1 cellular context compared by ENCODE assay signal in the genomic region with DNA sequence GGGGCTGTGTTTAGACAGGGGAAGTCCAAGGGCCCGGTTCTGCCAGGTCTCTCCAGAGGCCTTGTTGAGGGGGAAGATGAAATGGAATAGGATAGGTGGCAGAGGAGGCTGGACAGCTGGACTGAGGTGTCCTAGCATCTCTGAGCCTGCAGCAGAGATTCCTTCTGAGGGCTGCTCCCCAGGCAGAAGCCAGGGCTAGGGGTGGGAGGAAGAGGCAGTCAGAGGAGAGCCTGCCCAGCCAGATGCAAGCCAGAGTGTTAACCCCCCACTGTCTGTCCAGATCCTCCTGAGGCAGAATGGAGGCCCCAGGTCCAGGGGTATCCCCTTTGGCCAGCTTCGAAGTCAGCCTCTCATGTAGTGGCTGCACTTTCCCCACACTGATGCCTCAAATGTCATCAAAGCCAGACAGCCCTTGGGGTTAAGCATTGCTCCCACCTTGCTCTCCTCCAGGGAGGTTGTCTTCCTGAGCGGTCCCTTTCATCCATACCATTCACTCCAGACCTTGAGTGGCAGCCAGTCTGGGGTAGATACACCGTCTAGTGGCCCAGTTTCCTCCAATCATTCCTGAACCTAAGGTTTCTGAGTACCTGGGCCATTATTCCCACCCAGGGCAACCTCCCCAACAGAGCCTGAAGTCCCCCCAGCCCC.
TF ChIP-seq lines count a peak whose summit lies in the region.

No MANE protein-coding gene starts in this region.

TF ChIP-seq in HepG2, 621 proteins besides CTCF, POLR2A, EP300 and RAD21:
- peak; percentile 81 for TF ChIP-seq ZNF768 (CRISPR knock-in tag; IDR thresholded peaks at IDR 0.05)
- TF ChIP-seq PRPF4 (IDR thresholded peaks at IDR 0.05; ENCODE audit: low read depth, low read length, poor library complexity, severe bottlenecking), result no peak
